In genomic region chrX:44088755-44089154, GRCh38 we compare ENCODE assay signal across 15 cellular contexts.
DNase-seq lines count a peak whose midpoint lies in the region; TF ChIP-seq lines count a peak whose summit lies in the region.
"Had no signal": no experiment of that assay in that cellular context is flagged by ENCODE, and none has a peak within 500 bp of the region (broad histone marks: within the 10 kb centered on the region; RNA-seq: fewer than 3 reads in every experiment).

No MANE protein-coding gene starts in this region.

- no peak for TF ChIP-seq RAD21 in SK-N-SH (IDR thresholded peaks at IDR 0.05; ENCODE audit: low read length)

- no peak overlapping the region for H2AFZ ChIP-seq in SK-N-SH (ENCODE audit: low read depth)

- no peaks in the 10 kb centered on the region for H3K9me3 ChIP-seq in SK-N-SH
- H3K9me3 ChIP-seq: BE2C had no signal

- H3K4me3 ChIP-seq in AG10803 (ENCODE audit: low read length) (no peak overlapping the region), SK-N-SH (ENCODE audit: low read depth in 2 of 2, low read length in 1 of 2) (no peak overlapping the region)

- CTCF ChIA-PET in SK-N-SH (lab: Yijun Ruan, JAX): interaction anchor here (1.0 kb wide), 1 partner anchor 130 kb away, joined by 3 read pairs; no protein-coding TSS in a partner anchor

- H3K27me3 ChIP-seq in SK-N-SH (ENCODE audit: insufficient read depth): no peaks in the 10 kb centered on the region; the same call in 1 of the 2 replicates
- H3K27me3 ChIP-seq: BE2C had no signal

- no peak overlapping the region for H3K4me3 Mint-ChIP-seq in type B pancreatic cell
- H3K4me3 Mint-ChIP-seq: CD4-positive, CD25-positive, alpha-beta regulatory T cell; CD8-positive, alpha-beta memory T cell; H9; IgD-negative memory B cell had no signal

- H3K4me2 ChIP-seq in SK-N-SH: no peak overlapping the region

- no peaks in the 10 kb centered on the region for H3F3A ChIP-seq in SK-N-SH (replicated peaks; ENCODE audit: insufficient read depth)

- DNase-seq in AG10803 (ENCODE audit: low read depth): peak; percentile 18
- no peak for DNase-seq in SK-N-SH
- peak; percentile 7 for DNase-seq in left kidney (ENCODE audit: low read depth, low spot score)
- no peak for DNase-seq in glomerular visceral epithelial cell (ENCODE audit: extremely low spot score)
- no peak for DNase-seq in type B pancreatic cell (ENCODE audit: extremely low spot score, unreplicated experiment)
- no peak for DNase-seq in DMS 273 treated with DMSO at 0.1 percent for 48 hours (lab: John Stamatoyannopoulos, UW)
- DNase-seq: ACHN; BE2C; C1 segment of cervical spinal cord; CD4-positive, CD25-positive, alpha-beta regulatory T cell; CD8-positive, alpha-beta memory T cell; COR-L47; H9; KBM-7 had no signal

- H3K9me3 Mint-ChIP-seq in type B pancreatic cell: peaks cover 4% of the 10 kb centered on the region
- H3K9me3 Mint-ChIP-seq: CD8-positive, alpha-beta memory T cell had no signal

- H3K9ac ChIP-seq in SK-N-SH: no peak overlapping the region

- no peaks in the 10 kb centered on the region for H3K36me3 Mint-ChIP-seq in type B pancreatic cell
- H3K36me3 Mint-ChIP-seq: CD4-positive, CD25-positive, alpha-beta regulatory T cell; CD8-positive, alpha-beta memory T cell; IgD-negative memory B cell had no signal

- no peak overlapping the region for H3K27ac Mint-ChIP-seq in type B pancreatic cell
- H3K27ac Mint-ChIP-seq: CD4-positive, CD25-positive, alpha-beta regulatory T cell; CD8-positive, alpha-beta memory T cell; IgD-negative memory B cell had no signal

- H3K4me1 Mint-ChIP-seq in type B pancreatic cell (ENCODE audit: unreplicated experiment): no peaks in the 10 kb centered on the region
- H3K4me1 Mint-ChIP-seq: CD4-positive, CD25-positive, alpha-beta regulatory T cell; CD8-positive, alpha-beta memory T cell; H9 had no signal

- POLR2A ChIA-PET in SK-N-SH (lab: Yijun Ruan, JAX): no interaction called here

- H3K79me2 ChIP-seq in SK-N-SH (ENCODE audit: insufficient read depth): no peaks in the 10 kb centered on the region

- no peaks in the 10 kb centered on the region for H3K9me2 ChIP-seq in SK-N-SH

- 2% methylated on average over 2 of the region's 2 CpGs for WGBS in SK-N-SH (ENCODE audit: low lambda C conversion rate)

- H3K36me3 ChIP-seq in SK-N-SH (replicated peaks in 1 of 2; ENCODE audit: control insufficient read depth in 1 of 2, insufficient read depth in 2 of 2, low read length in 1 of 2): no peaks in the 10 kb centered on the region
- H3K36me3 ChIP-seq: BE2C had no signal

- H3K27ac ChIP-seq in SK-N-SH (ENCODE audit: low read depth in 2 of 2, low read length in 1 of 2): no peak overlapping the region; a peak in 1 of 4 replicates

- no peaks in the 10 kb centered on the region for H3K27me3 Mint-ChIP-seq in type B pancreatic cell
- H3K27me3 Mint-ChIP-seq: CD4-positive, CD25-positive, alpha-beta regulatory T cell; IgD-negative memory B cell had no signal

- no peaks in the 10 kb centered on the region; a peak in 1 of 4 replicates for H3K4me1 ChIP-seq in SK-N-SH (ENCODE audit: control insufficient read depth in 1 of 2, insufficient read depth in 2 of 2, low read depth in 1 of 2, low read length in 1 of 2)
- H3K4me1 ChIP-seq: BE2C had no signal

- TF ChIP-seq CTCF in AG10803 (conservative IDR thresholded peaks at IDR 0.05; ENCODE audit: low read length): no peak
- TF ChIP-seq CTCF in SK-N-SH (IDR thresholded peaks at IDR 0.05): no peak
- no peak for TF ChIP-seq CTCF in type B pancreatic cell (conservative IDR thresholded peaks at IDR 0.05)

- no peak for TF ChIP-seq EP300 in SK-N-SH (IDR thresholded peaks at IDR 0.05; ENCODE audit: borderline replicate concordance in 1 of 2, low read depth in 1 of 2, low read length in 1 of 2)

- no peaks in the 10 kb centered on the region for H4K20me1 ChIP-seq in SK-N-SH (ENCODE audit: insufficient read depth)

TF ChIP-seq in SK-N-SH, 30 proteins besides CTCF, POLR2A, EP300 and RAD21:
- TF ChIP-seq ELF1 (IDR thresholded peaks at IDR 0.05) (no peak), NFIC (IDR thresholded peaks at IDR 0.05; ENCODE audit: borderline replicate concordance) (no peak), NRF1 (IDR thresholded peaks at IDR 0.05; ENCODE audit: low read depth, low read length) (no peak), TCF12 (IDR thresholded peaks at IDR 0.05) (0 out of 2 replicates have a peak, but pooled peaks have one; percentile 5), USF2 (IDR thresholded peaks at IDR 0.05; ENCODE audit: borderline replicate concordance, low read depth, low read length) (no peak)

Comparison
In these comparisons a context has a peak if more than half of its experiments do, and no peak if none do; other contexts are left out.
1. DNase-seq: peak in AG10803 (single experiment) and left kidney (single experiment); none in SK-N-SH (single experiment), glomerular visceral epithelial cell (single experiment), type B pancreatic cell (single experiment) and DMS 273 treated with DMSO at 0.1 percent for 48 hours (single experiment).